ENCODE assay signal across 1 cellular context in the genomic region with DNA sequence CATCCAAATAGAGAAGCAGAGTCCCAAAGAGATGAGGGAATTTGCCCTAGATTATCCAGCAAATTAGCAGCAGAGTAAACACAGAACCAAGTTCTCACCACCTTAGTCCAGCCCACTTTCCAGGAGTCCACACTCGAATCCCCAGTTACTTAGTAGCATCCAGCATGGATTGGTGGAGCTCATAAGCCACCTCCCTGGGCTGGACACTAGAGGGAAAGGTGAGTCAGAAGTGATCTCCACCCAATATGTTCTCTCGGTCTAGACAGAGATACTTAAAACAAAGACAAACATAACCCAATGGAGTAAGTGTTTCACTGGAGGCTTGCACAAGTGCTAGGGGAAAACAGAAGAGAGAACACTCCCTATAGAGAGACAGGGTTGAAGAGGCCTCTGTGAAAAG.
TF ChIP-seq lines count a peak whose summit lies in the region.

No MANE protein-coding gene starts in this region.

TF ChIP-seq in A549, 52 proteins besides CTCF, POLR2A, EP300 and RAD21 (continued from another document):
- TF ChIP-seq RNF2 (IDR thresholded peaks at IDR 0.05; ENCODE audit: borderline replicate concordance, low read depth) (no peak), CHD2 (IDR thresholded peaks at IDR 0.05; ENCODE audit: low read length, partially characterized antibody) (no peak)
